8 cellular contexts compared by ENCODE assay signal in genomic region chr4:47031011-47031678, GRCh38. TPM values are rescaled to one million over a fixed set of nuclear protein-coding genes. Genes with fewer than 3 reads are reported as not detected.
DNase-seq lines count a peak whose midpoint lies in the region; ATAC-seq, FAIRE-seq and TF ChIP-seq lines count a peak whose summit lies in the region.

TSS of gene GABRB1 (plus strand) at chr4:47031567.

- POLR2A ChIA-PET in endothelial cell of umbilical vein (lab: Charles Lee), result no interaction called here

- ATAC-seq in memory B cell (ENCODE audit: low read depth), result no peak
- no peak for ATAC-seq in GM21737 (IDR thresholded peaks at IDR 0.05; ENCODE audit: unreplicated experiment)
- no peak for ATAC-seq in HG02610 (IDR thresholded peaks at IDR 0.05; ENCODE audit: unreplicated experiment)

- TF ChIP-seq POLR2A in endothelial cell of umbilical vein (IDR thresholded peaks at IDR 0.05; ENCODE audit: low read depth, low read length), result no peak

- H3K9me1 ChIP-seq in endothelial cell of umbilical vein (replicated peaks; ENCODE audit: control insufficient read depth, extremely low read depth, insufficient read depth, low read length), result no peaks in the 10 kb centered on the region

- no peaks in the 10 kb centered on the region for H3K36me3 ChIP-seq in endothelial cell of umbilical vein (ENCODE audit: control insufficient read depth in 2 of 2, extremely low read depth in 1 of 2, insufficient read depth in 2 of 2, low read length in 2 of 2)

- intact Hi-C loops in endothelial cell of umbilical vein (cut with micrococcal nuclease), result no loop called here

- H3K4me2 ChIP-seq in endothelial cell of umbilical vein (ENCODE audit: insufficient read depth, low read length), result peak within 1 kb of the TSS; percentile 88

- no peak for TF ChIP-seq CTCF in endothelial cell of umbilical vein (IDR thresholded peaks at IDR 0.05; ENCODE audit: extremely low read depth in 1 of 2, insufficient read depth in 1 of 2, low read depth in 1 of 2, low read length in 2 of 2)

- dilution Hi-C loops in endothelial cell of umbilical vein (cut with MboI; ENCODE audit: extremely low pct_ligation_motif_present, low sequenced_read_pairs), result no loop called here

- H3K4me1 ChIP-seq in endothelial cell of umbilical vein (ENCODE audit: control insufficient read depth, extremely low read depth, insufficient read depth, low read length), result peaks cover 14% of the 10 kb centered on the region

- H3K27ac Mint-ChIP-seq in memory B cell, result no peak within 1 kb of the TSS

- no peaks in the 10 kb centered on the region for H4K20me1 ChIP-seq in endothelial cell of umbilical vein (replicated peaks; ENCODE audit: control insufficient read depth, extremely low read depth, insufficient read depth, low read length)

- peak within 1 kb of the TSS; percentile 6 for H3K4me3 Mint-ChIP-seq in memory B cell

- no peaks in the 10 kb centered on the region for H3K36me3 Mint-ChIP-seq in memory B cell

- peaks cover 11 to 32% of the 10 kb centered on the region in 2 experiments for H3K27me3 ChIP-seq in endothelial cell of umbilical vein (ENCODE audit: control insufficient read depth in 2 of 2, insufficient read depth in 2 of 2, low read length in 2 of 2)

- peaks cover 8% of the 10 kb centered on the region for H3K4me1 Mint-ChIP-seq in memory B cell

- peak; percentile 10 for DNase-seq in stimulated activated CD4-positive, alpha-beta T cell treated with anti-CD3 and anti-CD28 coated beads, Interleukin-4, amount 100 ng/mL, for 1 hour
- no peak for DNase-seq in stimulated activated CD4-positive, alpha-beta T cell treated with anti-CD3 and anti-CD28 coated beads, Interleukin-1b, Interleukin-23, amount 100 ng/mL, for 48 hours
- peak; percentile 16 to 20 for DNase-seq in activated CD4-positive, alpha-beta T cell treated with anti-CD3 and anti-CD28 coated beads, Interleukin-2, amount 50 U/mL, for 48 hours
- DNase-seq in endothelial cell of umbilical vein (ENCODE audit: low read depth, low spot score), result peak; percentile 62
- no peak for DNase-seq in memory B cell (ENCODE audit: low spot score in 2 of 2)
- DNase-seq in superior temporal gyrus (ENCODE audit: extremely low spot score), result peak; percentile 89

- H3K9me3 Mint-ChIP-seq in memory B cell, result no peaks in the 10 kb centered on the region

- BruUV-seq in endothelial cell of umbilical vein (replicated peaks; lab: Mats Ljungman, UMichigan), result no TSS peak

- peak; percentile 60 for FAIRE-seq in endothelial cell of umbilical vein (lab: Jason Lieb, UNC)

- no peak within 1 kb of the TSS for H3K9ac ChIP-seq in endothelial cell of umbilical vein (replicated peaks; ENCODE audit: extremely low read depth, insufficient read depth, low read length)

- H3K79me2 ChIP-seq in endothelial cell of umbilical vein (ENCODE audit: control insufficient read depth, insufficient read depth, low read length), result no peaks in the 10 kb centered on the region

- no peak within 1 kb of the TSS for H3K27ac ChIP-seq in endothelial cell of umbilical vein (ENCODE audit: insufficient read depth, low read depth, low read length)

- no peaks in the 10 kb centered on the region for H3K9me3 ChIP-seq in endothelial cell of umbilical vein (replicated peaks; ENCODE audit: control insufficient read depth, insufficient read depth, low read length)

- CTCF ChIA-PET in endothelial cell of umbilical vein (lab: Charles Lee), result no interaction called here

- peak within 1 kb of the TSS; percentile 30 to 74 (median 51) for H3K4me3 ChIP-seq in endothelial cell of umbilical vein (replicated peaks in 1 of 3; ENCODE audit: insufficient read depth in 1 of 3, low read depth in 1 of 3, low read length in 3 of 3)

- peaks cover 7% of the 10 kb centered on the region for H3K27me3 Mint-ChIP-seq in memory B cell

- H2AFZ ChIP-seq in endothelial cell of umbilical vein (ENCODE audit: low read depth, low read length), result peak within 1 kb of the TSS; percentile 83

TF ChIP-seq in endothelial cell of umbilical vein, 7 proteins besides CTCF, POLR2A, EP300 and RAD21:
- TF ChIP-seq EZH2 (IDR thresholded peaks at IDR 0.05; ENCODE audit: borderline replicate concordance, low read depth, low read length, severe bottlenecking), result no peak
- no peak for TF ChIP-seq FOS (IDR thresholded peaks at IDR 0.05; ENCODE audit: borderline replicate concordance, insufficient read depth, low read length)
- no peak for TF ChIP-seq POLR2AphosphoS5 (IDR thresholded peaks at IDR 0.05; ENCODE audit: insufficient read depth, low read depth, low read length)
- TF ChIP-seq JUN (IDR thresholded peaks at IDR 0.05; ENCODE audit: borderline replicate concordance, insufficient read depth, insufficient read length, low read depth), result no peak
- TF ChIP-seq GATA2 (IDR thresholded peaks at IDR 0.05; ENCODE audit: insufficient read depth, insufficient read length, low read depth, low read length), result no peak
- no peak for TF ChIP-seq MYC (IDR thresholded peaks at IDR 0.05; ENCODE audit: low read depth, low read length)
- TF ChIP-seq, protein P1, sequence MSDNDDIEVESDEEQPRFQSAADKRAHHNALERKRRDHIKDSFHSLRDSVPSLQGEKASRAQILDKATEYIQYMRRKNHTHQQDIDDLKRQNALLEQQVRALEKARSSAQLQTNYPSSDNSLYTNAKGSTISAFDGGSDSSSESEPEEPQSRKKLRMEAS (IDR thresholded peaks at IDR 0.05; ENCODE audit: insufficient read depth, insufficient read length), result no peak

RNA-seq across cellular contexts. Expression of gene GABRB1, which starts in this region (rescaled TPM):
- total RNA-seq in endothelial cell of umbilical vein, result not detected in 2 replicates
- polyA plus RNA-seq in endothelial cell of umbilical vein, result not detected in 2 replicates
- not detected in 2 replicates for polyA plus RNA-seq in endothelial cell of umbilical vein (2011; cell fraction: cytosol; rRNA removed)
- polyA plus RNA-seq in endothelial cell of umbilical vein (2011; cell fraction: nucleus; rRNA removed), result not detected in 2 replicates
- polyA plus RNA-seq in endothelial cell of umbilical vein (2012), result not detected in 2 replicates
- not detected in 2 replicates for polyA minus RNA-seq in endothelial cell of umbilical vein
- not detected for polyA minus RNA-seq in endothelial cell of umbilical vein (2011; cell fraction: cytosol; rRNA and poly(A)+ RNA removed)
- not detected in 2 replicates for polyA minus RNA-seq in endothelial cell of umbilical vein (2011; cell fraction: nucleus; rRNA and poly(A)+ RNA removed)

Comparison
In these comparisons a context has a peak if more than half of its experiments do, and no peak if none do; other contexts are left out.
1. DNase-seq: peak in stimulated activated CD4-positive, alpha-beta T cell treated with anti-CD3 and anti-CD28 coated beads, Interleukin-4, amount 100 ng/mL, for 1 hour (single experiment), activated CD4-positive, alpha-beta T cell treated with anti-CD3 and anti-CD28 coated beads, Interleukin-2, amount 50 U/mL, for 48 hours (2 of 2) and superior temporal gyrus (single experiment); none in stimulated activated CD4-positive, alpha-beta T cell treated with anti-CD3 and anti-CD28 coated beads, Interleukin-1b, Interleukin-23, amount 100 ng/mL, for 48 hours (single experiment) and memory B cell (0 of 2).
2. Peak in DNase-seq, H3K4me3 ChIP-seq and H3K4me2 ChIP-seq in endothelial cell of umbilical vein; RNA of the gene not detected or under 1 TPM.